In the genomic region with DNA sequence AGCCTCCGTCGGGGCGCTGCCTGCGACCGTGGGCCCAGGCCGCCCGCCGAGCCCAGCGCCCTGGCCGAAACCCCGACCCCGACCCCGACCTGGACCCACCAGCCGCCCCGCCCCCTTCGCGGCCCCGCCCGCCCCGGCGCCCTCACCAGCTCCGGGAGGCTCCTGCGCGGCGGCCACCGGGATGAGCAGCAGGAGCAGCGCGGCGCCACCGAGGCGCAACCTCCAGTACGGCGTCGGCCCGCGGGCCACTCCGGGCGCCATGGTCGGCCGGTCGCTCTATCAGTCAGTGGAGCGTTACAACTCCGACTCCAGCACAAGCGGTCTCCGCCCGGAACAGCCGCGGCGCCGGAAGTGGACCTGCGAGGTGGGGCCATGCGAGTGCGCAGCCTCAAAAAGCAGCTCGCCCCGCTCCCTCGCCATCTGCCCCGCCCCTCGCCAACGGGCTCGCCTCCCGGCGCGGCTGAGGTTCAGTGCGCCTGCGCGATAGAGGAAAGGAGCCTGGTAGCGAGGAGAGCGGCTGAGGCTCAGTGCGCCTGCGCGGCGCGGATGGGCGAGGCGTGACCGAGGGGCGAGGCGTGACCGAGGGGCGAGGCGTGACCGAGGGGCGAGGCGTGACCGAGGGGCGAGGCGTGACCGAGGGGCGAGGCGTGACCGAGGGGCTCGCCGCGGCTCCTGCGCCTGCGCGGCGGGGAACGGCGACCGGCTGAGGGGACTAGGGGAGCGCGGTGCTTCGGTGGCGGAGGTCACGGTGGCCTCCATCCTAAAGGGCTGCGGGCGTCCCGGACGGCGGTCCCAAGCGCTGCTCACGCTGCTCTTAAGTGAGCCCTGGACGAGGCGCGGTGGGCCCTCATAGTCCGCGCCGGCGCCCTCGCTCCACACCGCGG, we compare ENCODE assay signal across 1 cellular context.
TF ChIP-seq lines count a peak whose summit lies in the region.

TSS of gene PTTG1IP (minus strand) at position 335 of the 884 bp plus-strand sequence. CDS start at position 261, 74 bp downstream.

TF ChIP-seq in GM23338, 12 proteins besides CTCF, POLR2A, EP300 and RAD21:
- TF ChIP-seq JUNB (IDR thresholded peaks at IDR 0.05; ENCODE audit: unreplicated experiment) (no peak), REST (IDR thresholded peaks at IDR 0.05; ENCODE audit: unreplicated experiment) (no peak), POLR2AphosphoS5 (IDR thresholded peaks at IDR 0.05; ENCODE audit: low read depth) (peak; percentile 82), ZNF331 (CRISPR knock-in tag; IDR thresholded peaks at IDR 0.05; ENCODE audit: low read depth) (no peak), EZH2 (IDR thresholded peaks at IDR 0.05; ENCODE audit: low read depth, unreplicated experiment) (no peak)
- TF ChIP-seq, protein P1, sequence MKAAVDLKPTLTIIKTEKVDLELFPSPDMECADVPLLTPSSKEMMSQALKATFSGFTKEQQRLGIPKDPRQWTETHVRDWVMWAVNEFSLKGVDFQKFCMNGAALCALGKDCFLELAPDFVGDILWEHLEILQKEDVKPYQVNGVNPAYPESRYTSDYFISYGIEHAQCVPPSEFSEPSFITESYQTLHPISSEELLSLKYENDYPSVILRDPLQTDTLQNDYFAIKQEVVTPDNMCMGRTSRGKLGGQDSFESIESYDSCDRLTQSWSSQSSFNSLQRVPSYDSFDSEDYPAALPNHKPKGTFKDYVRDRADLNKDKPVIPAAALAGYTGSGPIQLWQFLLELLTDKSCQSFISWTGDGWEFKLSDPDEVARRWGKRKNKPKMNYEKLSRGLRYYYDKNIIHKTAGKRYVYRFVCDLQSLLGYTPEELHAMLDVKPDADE (IDR thresholded peaks at IDR 0.05) = no peak
